In genomic region chr15:29090617-29091466, GRCh38 we compare ENCODE assay signal across 8 cellular contexts.
DNase-seq lines count a peak whose midpoint lies in the region; ATAC-seq and TF ChIP-seq lines count a peak whose summit lies in the region.

No MANE protein-coding gene starts in this region.

- no peaks in the 10 kb centered on the region for H3K36me3 Mint-ChIP-seq in activated naive CD4-positive, alpha-beta T cell treated with anti-CD3 and anti-CD28 coated beads, Interleukin-2, amount 50 U/mL, for 72 hours
- no peaks in the 10 kb centered on the region for H3K36me3 Mint-ChIP-seq in stimulated activated effector memory CD8-positive, alpha-beta T cell treated with anti-CD3 and anti-CD28 coated beads, Interleukin-12 subunit alpha, Interleukin-12 subunit beta, amount 100 ng/mL, for 72 hours

- ATAC-seq in Panc1, result 0 out of 2 replicates have a peak, but pooled peaks have one; percentile 22
- ATAC-seq in activated naive CD4-positive, alpha-beta T cell treated with anti-CD3 and anti-CD28 coated beads, Interleukin-2, amount 50 U/mL, for 72 hours, result peak; percentile 59 to 71
- ATAC-seq in stimulated activated effector memory CD8-positive, alpha-beta T cell treated with anti-CD3 and anti-CD28 coated beads, Interleukin-12 subunit alpha, Interleukin-12 subunit beta, amount 100 ng/mL, for 72 hours, result peak; percentile 56
- ATAC-seq in gastrocnemius medialis, result no peak

- H3K4me3 ChIP-seq in Panc1 (ENCODE audit: low read depth in 2 of 2, low read length in 2 of 2), result no peak overlapping the region
- no peak overlapping the region for H3K4me3 ChIP-seq in kidney epithelial cell (ENCODE audit: low read depth, low read length)
- no peak overlapping the region for H3K4me3 ChIP-seq in gastrocnemius medialis

- in situ Hi-C loops in Panc1 (cut with HindIII; ENCODE audit: low pct_unique_long_range_greater_than_20kb, low sequenced_read_pairs) (no loop called here), gastrocnemius medialis (cut with MboI; ENCODE audit: low sequenced_read_pairs in 4 of 4) (no loop called here)

- H3K9me3 ChIP-seq in Panc1 (ENCODE audit: control insufficient read depth, insufficient read depth, low read depth, low read length) (no peaks in the 10 kb centered on the region), gastrocnemius medialis (no peaks in the 10 kb centered on the region)

- DNase-seq in NCI-H82 (lab: John Stamatoyannopoulos, UW) (peak; percentile 46), NCI-H82 treated with DMSO at 0.1 percent for 48 hours (lab: John Stamatoyannopoulos, UW; ENCODE audit: unreplicated experiment) (no peak), Panc1 (ENCODE audit: low read depth, low spot score) (no peak), kidney epithelial cell (ENCODE audit: low read depth) (no peak), gastrocnemius medialis (no peak), mucosa of gallbladder (ENCODE audit: low spot score) (no peak)
- DNase-seq in activated naive CD4-positive, alpha-beta T cell treated with anti-CD3 and anti-CD28 coated beads, Interleukin-2, amount 50 U/mL, for 72 hours (ENCODE audit: low spot score in 2 of 2), result peak; percentile 60 to 71
- DNase-seq in stimulated activated effector memory CD8-positive, alpha-beta T cell treated with anti-CD3 and anti-CD28 coated beads, Interleukin-12 subunit alpha, Interleukin-12 subunit beta, amount 100 ng/mL, for 72 hours (ENCODE audit: low spot score in 2 of 2), result peak; percentile 32 to 79

- no peak overlapping the region for H3K27ac ChIP-seq in Panc1 (ENCODE audit: low read length)
- H3K27ac ChIP-seq in gastrocnemius medialis, result no peak overlapping the region

- CTCF ChIA-PET in Panc1 (lab: Charles Lee), result interaction anchor here (0.6 kb wide), 1 partner anchor 13 kb away, joined by 5 read pairs; no protein-coding TSS in a partner anchor

- H3K4me3 Mint-ChIP-seq in stimulated activated effector memory CD8-positive, alpha-beta T cell treated with anti-CD3 and anti-CD28 coated beads, Interleukin-12 subunit alpha, Interleukin-12 subunit beta, amount 100 ng/mL, for 72 hours, result peak overlapping the region; percentile 63

- BruUV-seq in Panc1 (replicated peaks; lab: Mats Ljungman, UMichigan), result no TSS peak

- no peaks in the 10 kb centered on the region for H3K4me1 ChIP-seq in Panc1 (ENCODE audit: control insufficient read depth, insufficient read depth, low read length)
- no peaks in the 10 kb centered on the region for H3K4me1 ChIP-seq in gastrocnemius medialis

- TF ChIP-seq CTCF in Panc1 (IDR thresholded peaks at IDR 0.05) (peak; percentile 92), kidney epithelial cell (IDR thresholded peaks at IDR 0.05; ENCODE audit: insufficient read depth, low read length, poor library complexity, severe bottlenecking) (peak; percentile 78), gastrocnemius medialis (IDR thresholded peaks at IDR 0.05 in 4 of 5, conservative IDR thresholded peaks at IDR 0.05 in 1 of 5) (peak in 1 of 5 experiments; percentile 9)

- peak overlapping the region; percentile 72 to 89 for H3K27ac Mint-ChIP-seq in activated naive CD4-positive, alpha-beta T cell treated with anti-CD3 and anti-CD28 coated beads, Interleukin-2, amount 50 U/mL, for 72 hours
- H3K27ac Mint-ChIP-seq in stimulated activated effector memory CD8-positive, alpha-beta T cell treated with anti-CD3 and anti-CD28 coated beads, Interleukin-12 subunit alpha, Interleukin-12 subunit beta, amount 100 ng/mL, for 72 hours, result peak overlapping the region; percentile 89

- intact Hi-C loops in Panc1 (cut with micrococcal nuclease; ENCODE audit: unreplicated experiment) (no loop called here), gastrocnemius medialis (cut with DNase I; ENCODE audit: low total_unique reads) (no loop called here)

- H3K27me3 ChIP-seq in Panc1 (ENCODE audit: control insufficient read depth, insufficient read depth, low read length), result no peaks in the 10 kb centered on the region; the same call in 1 of the 2 replicates
- H3K27me3 ChIP-seq in kidney epithelial cell (ENCODE audit: control insufficient read depth, insufficient read depth, low read length), result no peaks in the 10 kb centered on the region
- H3K27me3 ChIP-seq in gastrocnemius medialis, result no peaks in the 10 kb centered on the region

- POLR2A ChIA-PET in Panc1 (lab: Charles Lee), result no interaction called here

- H3K4me1 Mint-ChIP-seq in stimulated activated effector memory CD8-positive, alpha-beta T cell treated with anti-CD3 and anti-CD28 coated beads, Interleukin-12 subunit alpha, Interleukin-12 subunit beta, amount 100 ng/mL, for 72 hours, result peaks cover 40% of the 10 kb centered on the region

- H3K36me3 ChIP-seq in Panc1 (ENCODE audit: control insufficient read depth, insufficient read depth, low read length), result no peaks in the 10 kb centered on the region
- no peaks in the 10 kb centered on the region for H3K36me3 ChIP-seq in kidney epithelial cell (ENCODE audit: control insufficient read depth, insufficient read depth, low read length)
- no peaks in the 10 kb centered on the region for H3K36me3 ChIP-seq in gastrocnemius medialis

- no peak for TF ChIP-seq POLR2A in gastrocnemius medialis (IDR thresholded peaks at IDR 0.05)

- no peaks in the 10 kb centered on the region for H3K9me3 Mint-ChIP-seq in activated naive CD4-positive, alpha-beta T cell treated with anti-CD3 and anti-CD28 coated beads, Interleukin-2, amount 50 U/mL, for 72 hours
- H3K9me3 Mint-ChIP-seq in stimulated activated effector memory CD8-positive, alpha-beta T cell treated with anti-CD3 and anti-CD28 coated beads, Interleukin-12 subunit alpha, Interleukin-12 subunit beta, amount 100 ng/mL, for 72 hours, result no peaks in the 10 kb centered on the region

Comparison
In these comparisons a context has a peak if more than half of its experiments do, and no peak if none do; other contexts are left out.
1. DNase-seq: peak in NCI-H82 (single experiment), activated naive CD4-positive, alpha-beta T cell treated with anti-CD3 and anti-CD28 coated beads, Interleukin-2, amount 50 U/mL, for 72 hours (2 of 2) and stimulated activated effector memory CD8-positive, alpha-beta T cell treated with anti-CD3 and anti-CD28 coated beads, Interleukin-12 subunit alpha, Interleukin-12 subunit beta, amount 100 ng/mL, for 72 hours (2 of 2); none in NCI-H82 treated with DMSO at 0.1 percent for 48 hours (single experiment), Panc1 (single experiment), kidney epithelial cell (single experiment), gastrocnemius medialis (0 of 2) and mucosa of gallbladder (single experiment).
2. ATAC-seq: peak in Panc1 (single experiment), activated naive CD4-positive, alpha-beta T cell treated with anti-CD3 and anti-CD28 coated beads, Interleukin-2, amount 50 U/mL, for 72 hours (2 of 2) and stimulated activated effector memory CD8-positive, alpha-beta T cell treated with anti-CD3 and anti-CD28 coated beads, Interleukin-12 subunit alpha, Interleukin-12 subunit beta, amount 100 ng/mL, for 72 hours (single experiment); none in gastrocnemius medialis (0 of 2).